In the genomic region with DNA sequence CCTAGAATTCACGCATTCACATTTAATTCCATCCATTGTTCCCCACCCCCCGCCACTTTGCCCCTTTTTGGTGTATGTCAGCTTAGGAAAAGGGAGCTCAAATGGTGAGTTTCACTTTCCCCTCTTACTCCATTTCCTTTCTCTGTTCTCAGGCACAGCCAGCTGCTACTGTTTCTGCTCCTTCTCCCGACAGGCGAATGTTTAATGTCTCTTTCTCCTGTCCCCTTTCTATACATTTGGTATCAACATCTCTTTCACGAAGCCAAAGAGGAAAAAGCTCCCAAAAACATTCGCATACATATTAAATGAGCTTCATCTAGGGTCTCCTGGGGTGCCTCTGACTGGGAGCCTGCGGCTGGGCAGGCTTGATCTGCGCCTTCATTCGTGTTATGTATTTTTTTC, we compare ENCODE assay signal across 10 cellular contexts.
DNase-seq lines count a peak whose midpoint lies in the region; ATAC-seq and TF ChIP-seq lines count a peak whose summit lies in the region.
"Had no signal": no experiment of that assay in that cellular context is flagged by ENCODE, and none has a peak within 500 bp of the region (broad histone marks: within the 10 kb centered on the region; RNA-seq: fewer than 3 reads in every experiment).

No MANE protein-coding gene starts in this region.

- no peaks in the 10 kb centered on the region for H3K9me3 Mint-ChIP-seq in osteocyte (ENCODE audit: unreplicated experiment)
- H3K9me3 Mint-ChIP-seq in activated T-cell treated with anti-CD3 and anti-CD28 coated beads, Interleukin-2, amount 50 U/mL, for 4 hours, result no peaks in the 10 kb centered on the region

- H3K27ac Mint-ChIP-seq in osteocyte (ENCODE audit: unreplicated experiment), result no peak overlapping the region

- no peak for TF ChIP-seq CTCF in AG10803 (conservative IDR thresholded peaks at IDR 0.05; ENCODE audit: low read length)
- no peak for TF ChIP-seq CTCF in fibroblast of pulmonary artery (IDR thresholded peaks at IDR 0.05; ENCODE audit: low read length, missing control alignments)
- TF ChIP-seq CTCF in osteocyte (IDR thresholded peaks at IDR 0.05), result no peak

- peaks cover 8% of the 10 kb centered on the region for H3K4me1 Mint-ChIP-seq in osteocyte (ENCODE audit: unreplicated experiment)
- no peaks in the 10 kb centered on the region for H3K4me1 Mint-ChIP-seq in activated T-cell treated with anti-CD3 and anti-CD28 coated beads, Interleukin-2, amount 50 U/mL, for 4 hours (ENCODE audit: low read depth)

- ATAC-seq in activated T-cell treated with anti-CD3 and anti-CD28 coated beads, Interleukin-2, amount 50 U/mL, for 4 hours, result no peak
- ATAC-seq in GM21723 (IDR thresholded peaks at IDR 0.05; ENCODE audit: unreplicated experiment) (no peak), HG03439 (IDR thresholded peaks at IDR 0.05; ENCODE audit: unreplicated experiment) (no peak)

- peak overlapping the region; percentile 51 for H3K4me3 ChIP-seq in AG10803 (ENCODE audit: low read length)
- H3K4me3 ChIP-seq in fibroblast of pulmonary artery (replicated peaks; ENCODE audit: low read depth, low read length), result peak overlapping the region; percentile 54

- peak overlapping the region; percentile 62 for H3K4me3 Mint-ChIP-seq in osteocyte (ENCODE audit: unreplicated experiment)
- no peak overlapping the region for H3K4me3 Mint-ChIP-seq in activated T-cell treated with anti-CD3 and anti-CD28 coated beads, Interleukin-2, amount 50 U/mL, for 4 hours

- no peaks in the 10 kb centered on the region for H3K36me3 Mint-ChIP-seq in osteocyte (ENCODE audit: unreplicated experiment)
- H3K36me3 Mint-ChIP-seq in activated T-cell treated with anti-CD3 and anti-CD28 coated beads, Interleukin-2, amount 50 U/mL, for 4 hours (ENCODE audit: insufficient read depth), result no peaks in the 10 kb centered on the region

- peaks cover 23% of the 10 kb centered on the region for H3K27me3 Mint-ChIP-seq in osteocyte (ENCODE audit: unreplicated experiment)
- peaks cover 4% of the 10 kb centered on the region for H3K27me3 Mint-ChIP-seq in activated T-cell treated with anti-CD3 and anti-CD28 coated beads, Interleukin-2, amount 50 U/mL, for 4 hours (ENCODE audit: low read depth)

- DNase-seq in AG10803 (ENCODE audit: low read depth) (no peak), NCI-H526 treated with DMSO at 0.1 percent for 48 hours (lab: John Stamatoyannopoulos, UW) (peak; percentile 53), fibroblast of pulmonary artery (ENCODE audit: low read depth) (peak; percentile 25), osteocyte (ENCODE audit: extremely low spot score, unreplicated experiment) (no peak), activated T-cell treated with anti-CD3 and anti-CD28 coated beads for 4 hours (no peak)
- no peak for DNase-seq in activated T-cell treated with anti-CD3 and anti-CD28 coated beads, Interleukin-2, amount 50 U/mL, for 4 hours
- DNase-seq: kidney glomerular epithelial cell, NCI-H187 had no signal

Comparison
In these comparisons a context has a peak if more than half of its experiments do, and no peak if none do; other contexts are left out.
1. DNase-seq: peak in NCI-H526 treated with DMSO at 0.1 percent for 48 hours (single experiment) and fibroblast of pulmonary artery (single experiment); none in AG10803 (single experiment), osteocyte (single experiment), activated T-cell treated with anti-CD3 and anti-CD28 coated beads, Interleukin-2, amount 50 U/mL, for 4 hours (single experiment) and activated T-cell treated with anti-CD3 and anti-CD28 coated beads for 4 hours (single experiment).